9 cellular contexts compared by ENCODE assay signal in the genomic region with DNA sequence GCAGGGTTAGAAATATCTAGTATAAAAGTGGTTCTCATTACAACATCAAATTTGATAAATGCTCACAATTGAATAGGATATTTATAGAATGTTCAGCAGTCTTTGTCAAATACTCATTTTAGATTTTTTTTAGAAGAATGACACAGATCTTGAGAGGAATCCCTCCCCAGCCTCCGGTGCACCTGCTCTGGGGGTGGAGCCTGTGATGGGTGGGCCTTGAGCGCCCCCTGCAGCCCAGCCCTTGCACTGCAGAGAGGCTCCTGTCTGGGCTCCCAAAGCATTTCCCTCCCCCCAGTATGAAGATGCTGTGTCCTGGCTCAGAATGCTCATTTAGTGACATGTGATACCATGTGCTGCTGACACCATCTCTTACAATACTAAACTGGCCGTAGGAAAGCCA.
DNase-seq lines count a peak whose midpoint lies in the region; ATAC-seq and TF ChIP-seq lines count a peak whose summit lies in the region.
"Had no signal": no experiment of that assay in that cellular context is flagged by ENCODE, and none has a peak within 500 bp of the region (broad histone marks: within the 10 kb centered on the region; RNA-seq: fewer than 3 reads in every experiment).

No MANE protein-coding gene starts in this region.

- no peaks in the 10 kb centered on the region for H3K4me1 ChIP-seq in psoas muscle

- H3K9me3 ChIP-seq in psoas muscle: no peaks in the 10 kb centered on the region

- no peaks in the 10 kb centered on the region for H3K27me3 ChIP-seq in psoas muscle (ENCODE audit: insufficient read depth in 3 of 3, low read length in 2 of 3)

- H3K4me3 ChIP-seq in GM12865 (ENCODE audit: low read depth, low read length) (no peak overlapping the region), psoas muscle (no peak overlapping the region)
- H3K4me3 ChIP-seq: dorsolateral prefrontal cortex had no signal

- WGBS in psoas muscle, 3 donors: 33 to 50% (median 37%) methylated on average over 3 of the region's 3 CpGs

- H3K36me3 ChIP-seq in psoas muscle (ENCODE audit: insufficient read depth in 1 of 2, low read depth in 1 of 2): no peaks in the 10 kb centered on the region

- DNase-seq in GM12865 (ENCODE audit: low read depth) (peak; percentile 38), T follicular helper cell (ENCODE audit: low read depth) (peak; percentile 44), psoas muscle (no peak), left colon (no peak)
- DNase-seq in activated effector memory CD4-positive, alpha-beta T cell treated with Interleukin-2 at 50 U/mL for 16 hours: peak; percentile 20
- DNase-seq in stimulated activated CD4-positive, alpha-beta T cell treated with anti-CD3 and anti-CD28 coated beads, Interleukin-2, amount 100 ng/mL, for 48 hours: peak; percentile 61 to 68
- DNase-seq: dorsolateral prefrontal cortex had no signal

- ATAC-seq in psoas muscle: no peak
- ATAC-seq in HG03378 (IDR thresholded peaks at IDR 0.05; ENCODE audit: unreplicated experiment): no peak
- no peak for ATAC-seq in left colon
- no peak for ATAC-seq in HG02981 (IDR thresholded peaks at IDR 0.05; ENCODE audit: unreplicated experiment)

- TF ChIP-seq CTCF in GM12865 (IDR thresholded peaks at IDR 0.05; ENCODE audit: insufficient read depth, low read depth, low read length, missing control alignments) (peak; percentile 55), psoas muscle (IDR thresholded peaks at IDR 0.05) (no peak)

- H3K27ac ChIP-seq in psoas muscle: no peak overlapping the region
- H3K27ac ChIP-seq: dorsolateral prefrontal cortex had no signal

- intact Hi-C loops in psoas muscle (cut with DNase I): no loop called here
- intact Hi-C loops in left colon (cut with DNase I, micrococcal nuclease): no loop called here

Comparison
In these comparisons a context has a peak if more than half of its experiments do, and no peak if none do; other contexts are left out.
1. DNase-seq: peak in GM12865 (single experiment), T follicular helper cell (single experiment), activated effector memory CD4-positive, alpha-beta T cell treated with Interleukin-2 at 50 U/mL for 16 hours (single experiment) and stimulated activated CD4-positive, alpha-beta T cell treated with anti-CD3 and anti-CD28 coated beads, Interleukin-2, amount 100 ng/mL, for 48 hours (2 of 2); none in psoas muscle (0 of 2) and left colon (0 of 2).